ENCODE assay signal across 8 cellular contexts in the genomic region with DNA sequence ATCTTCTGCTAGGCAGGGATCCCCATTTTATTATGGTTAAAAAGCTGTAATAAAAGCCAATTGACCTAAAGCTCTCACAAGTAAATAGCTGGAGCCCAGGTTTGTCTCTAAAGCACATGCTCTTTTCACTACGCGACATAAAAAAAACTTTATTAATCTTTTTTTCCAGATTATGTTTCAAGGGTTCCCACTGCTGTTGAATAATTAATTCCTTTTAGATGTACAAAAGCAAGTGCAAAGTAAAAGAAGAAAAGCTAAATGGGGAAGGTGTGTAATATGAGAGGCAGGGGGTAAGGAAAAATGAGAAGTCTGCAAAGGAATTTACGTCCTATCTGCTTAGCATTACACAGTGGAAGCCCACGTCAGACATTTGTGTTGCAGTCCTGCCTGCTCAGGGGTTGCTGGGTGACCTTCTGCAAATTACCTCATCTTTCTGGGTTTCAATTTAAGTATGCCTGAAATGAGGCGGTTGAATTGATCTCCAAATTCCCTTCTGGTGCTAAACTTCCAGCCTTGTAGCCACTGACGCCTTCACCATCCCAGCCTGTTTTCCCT. TPM values are rescaled to one million over a fixed set of nuclear protein-coding genes. Genes with fewer than 3 reads are reported as not detected.
DNase-seq lines count a peak whose midpoint lies in the region; ATAC-seq, FAIRE-seq and TF ChIP-seq lines count a peak whose summit lies in the region.

No MANE protein-coding gene starts in this region.

- ATAC-seq in GM19324 (IDR thresholded peaks at IDR 0.05; ENCODE audit: low FRiP score, unreplicated experiment) = peak; percentile 25
- peak; percentile 38 for ATAC-seq in HG03354 (IDR thresholded peaks at IDR 0.05; ENCODE audit: poor library complexity, severe bottlenecking, unreplicated experiment)

- intact Hi-C loops in breast epithelium (cut with DNase I; ENCODE audit: low total_unique reads) (loop anchor here (5.0 kb wide), 1 partner anchor 780 kb away; no protein-coding TSS in a partner anchor), kidney (cut with DNase I) (no loop called here)

- TF ChIP-seq CTCF in breast epithelium (IDR thresholded peaks at IDR 0.05) (no peak), kidney (IDR thresholded peaks at IDR 0.05; ENCODE audit: borderline replicate concordance, extremely low read depth, insufficient read depth) (no peak)

- H3K9me3 ChIP-seq in BLaER1 (peaks cover 13% of the 10 kb centered on the region), SJCRH30 (replicated peaks) (peaks cover 6% of the 10 kb centered on the region), breast epithelium (no peaks in the 10 kb centered on the region), kidney (ENCODE audit: control insufficient read depth in 1 of 2, low read length in 2 of 2) (no peaks in the 10 kb centered on the region)

- H3K4me3 ChIP-seq in BLaER1 (peak overlapping the region; percentile 79), SJCRH30 (peak overlapping the region; percentile 69), breast epithelium (peak overlapping the region; percentile 74 to 84 (median 77)), kidney (ENCODE audit: low read length in 2 of 2) (peak overlapping the region; percentile 82 to 91)

- H3K27me3 ChIP-seq in BLaER1 = no peaks in the 10 kb centered on the region
- H3K27me3 ChIP-seq in SJCRH30 = no peaks in the 10 kb centered on the region
- no peaks in the 10 kb centered on the region for H3K27me3 ChIP-seq in breast epithelium

- H3K27ac ChIP-seq in BLaER1 = peak overlapping the region; percentile 80
- peak overlapping the region; percentile 93 for H3K27ac ChIP-seq in SJCRH30
- H3K27ac ChIP-seq in breast epithelium = peak overlapping the region; percentile 91 to 94
- H3K27ac ChIP-seq in kidney (ENCODE audit: low read depth in 2 of 2, low read length in 2 of 2) = peak overlapping the region; percentile 90 to 97

- H4K20me1 ChIP-seq in BLaER1 = no peaks in the 10 kb centered on the region

- H3K36me3 ChIP-seq in BLaER1 (peaks cover under 1% of the 10 kb centered on the region; the same call in 1 of the 2 replicates), SJCRH30 (peaks cover 23% of the 10 kb centered on the region), breast epithelium (no peaks in the 10 kb centered on the region), kidney (ENCODE audit: control insufficient read depth in 1 of 2, insufficient read depth in 2 of 2, low read length in 2 of 2) (no peaks in the 10 kb centered on the region)

- no peak for TF ChIP-seq POLR2A in breast epithelium (IDR thresholded peaks at IDR 0.05)

- peak overlapping the region; percentile 78 for H3K9ac ChIP-seq in BLaER1
- peak overlapping the region; percentile 81 to 100 for H3K9ac ChIP-seq in kidney (ENCODE audit: low read length in 2 of 2)

- FAIRE-seq in kidney (lab: Jason Lieb, UNC) = no peak

- peak overlapping the region; percentile 81 for H3K4me2 ChIP-seq in BLaER1

- H3K4me1 ChIP-seq in BLaER1 (peaks cover 32% of the 10 kb centered on the region), SJCRH30 (peaks cover 29% of the 10 kb centered on the region), breast epithelium (no peaks in the 10 kb centered on the region), kidney (ENCODE audit: control insufficient read depth in 1 of 2, insufficient read depth in 1 of 2, low read depth in 1 of 2, low read length in 2 of 2) (no peaks in the 10 kb centered on the region)

- peak; percentile 84 to 90 for DNase-seq in SJCRH30
- no peak for DNase-seq in breast epithelium (ENCODE audit: low spot score in 2 of 2)
- no peak for DNase-seq in kidney
- peak; percentile 17 for DNase-seq in stimulated activated CD4-positive, alpha-beta T cell treated with anti-CD3 and anti-CD28 coated beads, Interleukin-2, amount 100 ng/mL, for 4 hours (ENCODE audit: low read depth)
- no peak for DNase-seq in NCI-H1092 (lab: John Stamatoyannopoulos, UW)

RNA-seq across cellular contexts. Expression of a gene that starts 0.8 kb away (rescaled TPM):
- total RNA-seq in SJCRH30 (2014; rRNA removed; shearing (Covaris generic)) = 55.4 and 69.1 TPM in 2 replicates
- total RNA-seq in breast epithelium = 10 to 100 TPM; 34.4 to 44.9 (median 37.8) TPM
- 39.7 TPM for total RNA-seq in kidney
- 9.6 TPM for polyA plus RNA-seq in kidney (ENCODE audit: insufficient read depth, low read depth, low replicate concordance)

Comparison
In these comparisons a context has a peak if more than half of its experiments do, and no peak if none do; other contexts are left out.
1. DNase-seq: peak in SJCRH30 (2 of 2) and stimulated activated CD4-positive, alpha-beta T cell treated with anti-CD3 and anti-CD28 coated beads, Interleukin-2, amount 100 ng/mL, for 4 hours (single experiment); none in breast epithelium (0 of 2), kidney (single experiment) and NCI-H1092 (single experiment).
2. Peak in every context shown above with its lines, with median percentiles within 50 percentile points of each other: H3K27ac ChIP-seq and H3K4me3 ChIP-seq.